In genomic region chr16:3065742-3066439, GRCh38 we compare ENCODE assay signal across 1 cellular context.
TF ChIP-seq lines count a peak whose summit lies in the region.

No MANE protein-coding gene starts in this region.

TF ChIP-seq in GM12878, 131 proteins besides CTCF, POLR2A, EP300 and RAD21:
- TF ChIP-seq, protein P1, sequence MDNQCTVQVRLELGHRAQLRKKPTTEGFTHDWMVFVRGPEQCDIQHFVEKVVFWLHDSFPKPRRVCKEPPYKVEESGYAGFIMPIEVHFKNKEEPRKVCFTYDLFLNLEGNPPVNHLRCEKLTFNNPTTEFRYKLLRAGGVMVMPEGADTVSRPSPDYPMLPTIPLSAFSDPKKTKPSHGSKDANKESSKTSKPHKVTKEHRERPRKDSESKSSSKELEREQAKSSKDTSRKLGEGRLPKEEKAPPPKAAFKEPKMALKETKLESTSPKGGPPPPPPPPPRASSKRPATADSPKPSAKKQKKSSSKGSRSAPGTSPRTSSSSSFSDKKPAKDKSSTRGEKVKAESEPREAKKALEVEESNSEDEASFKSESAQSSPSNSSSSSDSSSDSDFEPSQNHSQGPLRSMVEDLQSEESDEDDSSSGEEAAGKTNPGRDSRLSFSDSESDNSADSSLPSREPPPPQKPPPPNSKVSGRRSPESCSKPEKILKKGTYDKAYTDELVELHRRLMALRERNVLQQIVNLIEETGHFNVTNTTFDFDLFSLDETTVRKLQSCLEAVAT (IDR thresholded peaks at IDR 0.05): peak; percentile 99
- TF ChIP-seq HDGF (IDR thresholded peaks at IDR 0.05): 0 out of 2 replicates have a peak, but pooled peaks have one; percentile 6
- no peak; the same call in 1 of the 2 replicates for TF ChIP-seq ZBTB33 (IDR thresholded peaks at IDR 0.05)
- 0 out of 2 replicates have a peak, but pooled peaks have one; percentile 10 for TF ChIP-seq LARP7 (IDR thresholded peaks at IDR 0.05)
- no peak for TF ChIP-seq ZNF384 (IDR thresholded peaks at IDR 0.05; ENCODE audit: borderline replicate concordance, low read depth, low read length)
- no peak for TF ChIP-seq TARDBP (IDR thresholded peaks at IDR 0.05; ENCODE audit: borderline replicate concordance)
- no peak for TF ChIP-seq POLR2AphosphoS5 (IDR thresholded peaks at IDR 0.05; ENCODE audit: low read length)
- no peak for TF ChIP-seq NR2C2 (IDR thresholded peaks at IDR 0.05; ENCODE audit: borderline replicate concordance, control insufficient read depth, insufficient read length, low read depth)
- TF ChIP-seq NFXL1 (IDR thresholded peaks at IDR 0.05; ENCODE audit: borderline replicate concordance): no peak
- TF ChIP-seq FOXM1 (IDR thresholded peaks at IDR 0.05; ENCODE audit: low read depth, low read length): no peak
- TF ChIP-seq, protein P2, sequence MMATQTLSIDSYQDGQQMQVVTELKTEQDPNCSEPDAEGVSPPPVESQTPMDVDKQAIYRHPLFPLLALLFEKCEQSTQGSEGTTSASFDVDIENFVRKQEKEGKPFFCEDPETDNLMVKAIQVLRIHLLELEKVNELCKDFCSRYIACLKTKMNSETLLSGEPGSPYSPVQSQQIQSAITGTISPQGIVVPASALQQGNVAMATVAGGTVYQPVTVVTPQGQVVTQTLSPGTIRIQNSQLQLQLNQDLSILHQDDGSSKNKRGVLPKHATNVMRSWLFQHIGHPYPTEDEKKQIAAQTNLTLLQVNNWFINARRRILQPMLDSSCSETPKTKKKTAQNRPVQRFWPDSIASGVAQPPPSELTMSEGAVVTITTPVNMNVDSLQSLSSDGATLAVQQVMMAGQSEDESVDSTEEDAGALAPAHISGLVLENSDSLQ (IDR thresholded peaks at IDR 0.05): no peak
- no peak for TF ChIP-seq REST (IDR thresholded peaks at IDR 0.05; ENCODE audit: low read depth, low read length)
